Comparison of ENCODE assay signal across 24 cellular contexts in the genomic region with DNA sequence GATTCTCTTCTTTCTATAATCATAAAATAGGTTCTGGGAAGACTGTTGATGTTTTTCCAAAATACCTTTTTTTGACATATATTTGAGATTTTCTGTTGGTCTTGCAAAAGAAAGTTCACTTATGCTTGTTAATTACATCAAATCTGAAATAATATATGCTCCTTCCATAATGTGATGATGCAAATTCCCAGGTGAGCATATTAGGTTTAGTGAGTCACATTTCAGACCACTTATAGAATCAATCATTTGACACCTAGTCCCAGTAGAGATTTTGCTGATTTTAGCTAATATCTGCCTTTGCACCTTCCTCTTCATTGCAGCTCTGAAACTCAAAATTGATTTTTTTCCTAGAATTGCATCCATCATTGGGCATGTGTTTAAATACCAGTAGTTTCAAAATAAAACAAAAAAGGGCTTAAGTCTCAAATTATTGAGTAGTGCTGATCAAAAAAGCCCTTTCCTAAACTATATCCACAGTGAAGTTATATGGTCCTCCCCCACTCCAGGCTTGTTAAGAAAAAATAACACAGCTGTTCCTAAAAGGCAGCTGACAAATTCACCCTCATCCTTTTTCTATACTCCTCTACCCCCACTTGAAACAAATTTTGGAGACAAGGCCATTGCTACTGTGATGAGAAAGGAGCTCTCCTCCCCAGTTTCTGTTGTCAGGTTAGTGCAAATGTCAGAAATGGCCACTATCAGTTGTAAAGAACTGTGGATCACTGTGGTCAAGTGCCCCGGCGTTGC. TPM values are rescaled to one million over a fixed set of nuclear protein-coding genes. Genes with fewer than 3 reads are reported as not detected.
DNase-seq lines count a peak whose midpoint lies in the region; ATAC-seq and TF ChIP-seq lines count a peak whose summit lies in the region.
"Had no signal": no experiment of that assay in that cellular context is flagged by ENCODE, and none has a peak within 500 bp of the region (broad histone marks: within the 10 kb centered on the region; RNA-seq: fewer than 3 reads in every experiment).

No MANE protein-coding gene starts in this region.

- H3K4me1 Mint-ChIP-seq in CD8-positive, alpha-beta memory T cell, result peaks cover 17 to 50% (median 32%) of the 10 kb centered on the region in 3 donors
- H3K4me1 Mint-ChIP-seq in memory B cell, result peaks cover 15% of the 10 kb centered on the region

- TF ChIP-seq POLR2A in gastrocnemius medialis (IDR thresholded peaks at IDR 0.05), result no peak

- peaks cover 3 to 90% (median 21%) of the 10 kb centered on the region in 3 donors for H3K36me3 Mint-ChIP-seq in CD8-positive, alpha-beta memory T cell
- peaks cover 33% of the 10 kb centered on the region for H3K36me3 Mint-ChIP-seq in memory B cell

- 67% methylated on average over 2 of the region's 2 CpGs for WGBS in right cardiac atrium

- H3K9me3 Mint-ChIP-seq in CD8-positive, alpha-beta memory T cell, result no peaks in the 10 kb centered on the region
- no peaks in the 10 kb centered on the region for H3K9me3 Mint-ChIP-seq in memory B cell
- H3K9me3 Mint-ChIP-seq: IgD-negative memory B cell had no signal

- no peak for DNase-seq in CD8-positive, alpha-beta memory T cell
- DNase-seq in LHCN-M2 (ENCODE audit: low read depth) (peak; percentile 69), memory B cell (ENCODE audit: low spot score in 2 of 2) (no peak), gastrocnemius medialis (no peak), right cardiac atrium (no peak), left lung (no peak)
- no peak for DNase-seq in activated CD4-positive, alpha-beta T cell treated with anti-CD3 and anti-CD28 coated beads, Interleukin-2, amount 50 U/mL, for 4 hours
- DNase-seq: ACHN, C1 segment of cervical spinal cord, DMS79 treated with DMSO at 0.1 percent for 48 hours, GM23248, HCEC 1CT, Kasumi-1, MM.1S, NCI-H1092, NCI-H146, NCI-H2029 treated with DMSO at 0.1 percent for 48 hours, NCI-H2171, NCI-H526, PC-9, SIG-M5 had no signal

- H3K36me3 ChIP-seq in CD8-positive, alpha-beta memory T cell (ENCODE audit: insufficient read depth, low read length), result peaks cover 21% of the 10 kb centered on the region
- peaks cover 0 to 8% of the 10 kb centered on the region in 2 donors for H3K36me3 ChIP-seq in gastrocnemius medialis
- H3K36me3 ChIP-seq in left lung, result peaks cover 0 to 57% of the 10 kb centered on the region in 2 donors

- H3K27me3 Mint-ChIP-seq in CD8-positive, alpha-beta memory T cell, result peaks cover 0 to 1% of the 10 kb centered on the region in 2 donors
- no peaks in the 10 kb centered on the region for H3K27me3 Mint-ChIP-seq in memory B cell
- H3K27me3 Mint-ChIP-seq: IgD-negative memory B cell had no signal

- intact Hi-C loops in gastrocnemius medialis (cut with DNase I; ENCODE audit: low total_unique reads) (no loop called here), right cardiac atrium (cut with DNase I) (no loop called here), left lung (cut with DNase I) (no loop called here)

- H3K4me1 ChIP-seq in CD8-positive, alpha-beta memory T cell (ENCODE audit: insufficient read depth, low read length), result peaks cover 3% of the 10 kb centered on the region
- H3K4me1 ChIP-seq in gastrocnemius medialis (peaks cover 35 to 46% of the 10 kb centered on the region in 2 donors), right cardiac atrium (ENCODE audit: control insufficient read depth, insufficient read depth, low read length) (no peaks in the 10 kb centered on the region), left lung (peaks cover 0 to 7% of the 10 kb centered on the region in 2 donors)

- CTCF ChIA-PET in CD8-positive, alpha-beta memory T cell (lab: Charles Lee), result interaction anchor here (1.3 kb wide), 1 partner anchor 98 kb away, joined by 4 read pairs; no protein-coding TSS in a partner anchor

- H3K4me3 ChIP-seq in CD8-positive, alpha-beta memory T cell (ENCODE audit: low read length), result no peak overlapping the region
- no peak overlapping the region for H3K4me3 ChIP-seq in gastrocnemius medialis
- H3K4me3 ChIP-seq in right cardiac atrium (ENCODE audit: low read length), result no peak overlapping the region
- no peak overlapping the region for H3K4me3 ChIP-seq in left lung
- H3K4me3 ChIP-seq: GM23248, PC-9 had no signal

- H3K4me3 Mint-ChIP-seq in CD8-positive, alpha-beta memory T cell, result no peak overlapping the region
- H3K4me3 Mint-ChIP-seq in memory B cell, result no peak overlapping the region

- H3K9me3 ChIP-seq in CD8-positive, alpha-beta memory T cell (ENCODE audit: low read length), result no peaks in the 10 kb centered on the region
- H3K9me3 ChIP-seq in gastrocnemius medialis (no peaks in the 10 kb centered on the region), right cardiac atrium (ENCODE audit: control insufficient read depth, low read length) (no peaks in the 10 kb centered on the region), left lung (no peaks in the 10 kb centered on the region)

- no peak for TF ChIP-seq CTCF in gastrocnemius medialis (IDR thresholded peaks at IDR 0.05 in 4 of 5, conservative IDR thresholded peaks at IDR 0.05 in 1 of 5)
- no peak for TF ChIP-seq CTCF in left lung (IDR thresholded peaks at IDR 0.05)

- in situ Hi-C loops in gastrocnemius medialis (cut with MboI; ENCODE audit: low sequenced_read_pairs in 4 of 4), result no loop called here

- H3K27ac Mint-ChIP-seq in CD8-positive, alpha-beta memory T cell, result peak overlapping the region in 5 of 8 donors; percentile 17 to 74 (median 30)
- peak overlapping the region; percentile 45 for H3K27ac Mint-ChIP-seq in memory B cell

- H3K27ac ChIP-seq in CD8-positive, alpha-beta memory T cell (ENCODE audit: low read depth, low read length), result no peak overlapping the region
- H3K27ac ChIP-seq in gastrocnemius medialis (peak overlapping the region in 3 of 4 donors; percentile 15 to 84 (median 15)), right cardiac atrium (ENCODE audit: low read length) (no peak overlapping the region), left lung (no peak overlapping the region)
- H3K27ac ChIP-seq: HL-60, PC-9, RWPE1 had no signal

- POLR2A ChIA-PET in CD8-positive, alpha-beta memory T cell (lab: Charles Lee), result no interaction called here

- no peak for ATAC-seq in memory B cell (ENCODE audit: low read depth)
- ATAC-seq in gastrocnemius medialis, result no peak
- ATAC-seq in right cardiac atrium, result no peak
- ATAC-seq in left lung, result no peak

- no peaks in the 10 kb centered on the region for H3K27me3 ChIP-seq in CD8-positive, alpha-beta memory T cell (ENCODE audit: insufficient read depth, low read length, poor library complexity, severe bottlenecking)
- H3K27me3 ChIP-seq in gastrocnemius medialis, result no peaks in the 10 kb centered on the region
- no peaks in the 10 kb centered on the region for H3K27me3 ChIP-seq in right cardiac atrium (ENCODE audit: control insufficient read depth, insufficient read depth)
- H3K27me3 ChIP-seq in left lung, result no peaks in the 10 kb centered on the region

RNA-seq across cellular contexts. Expression of gene KCNQ4, which starts 37.1 kb away (rescaled TPM):
- under 1 TPM; 0.09 to 0.16 TPM for total RNA-seq in CD8-positive, alpha-beta memory T cell
- not detected for polyA plus RNA-seq in CD8-positive, alpha-beta memory T cell
- total RNA-seq in LHCN-M2 (2014; rRNA removed) (0.06 and 0.63 TPM in 2 replicates), gastrocnemius medialis (1 to 10 TPM; 2.9 to 8.2 (median 3.5) TPM), right cardiac atrium (1 to 10 TPM in 2 of 4 donors, under 1 TPM in 2; 0.71 to 1.8 (median 1.00) TPM), left lung (1 to 10 TPM in 1 of 2 donors, under 1 TPM in 1; 0.92 to 1.2 TPM)
- polyA plus RNA-seq in LHCN-M2 (2012), result 0.10 TPM
- polyA plus RNA-seq in right cardiac atrium, result 0.88 TPM
- total RNA-seq: GM23248 had no signal
- polyA plus RNA-seq: GM23248, IgD-negative memory B cell had no signal

RNA-seq across cellular contexts. Expression of gene NFYC, which starts 55.0 kb away (rescaled TPM):
- 10 to 100 TPM; 61.3 to 61.6 TPM for total RNA-seq in CD8-positive, alpha-beta memory T cell
- polyA plus RNA-seq in CD8-positive, alpha-beta memory T cell, result 51.3 TPM
- 31.3 and 33.1 TPM in 2 replicates for total RNA-seq in LHCN-M2 (2014; rRNA removed)
- polyA plus RNA-seq in LHCN-M2 (2012), result 27.2 TPM
- total RNA-seq in gastrocnemius medialis, result 10 to 100 TPM; 45.3 to 58.6 (median 57.4) TPM
- 10 to 100 TPM; 70.6 to 82.6 (median 78.9) TPM for total RNA-seq in right cardiac atrium
- polyA plus RNA-seq in right cardiac atrium, result 63.6 TPM
- total RNA-seq in left lung, result 10 to 100 TPM; 54.6 to 56.0 TPM

Comparison
In these comparisons a context has a peak if more than half of its experiments do, and no peak if none do; other contexts are left out.
1. H3K27ac ChIP-seq: peak in gastrocnemius medialis (3 of 4); none in CD8-positive, alpha-beta memory T cell (single experiment), right cardiac atrium (single experiment) and left lung (0 of 2).